ENCODE assay signal across 9 cellular contexts in genomic region chr11:57762235-57762866, GRCh38. TPM values are rescaled to one million over a fixed set of nuclear protein-coding genes. Genes with fewer than 3 reads are reported as not detected.
DNase-seq lines count a peak whose midpoint lies in the region; ATAC-seq and TF ChIP-seq lines count a peak whose summit lies in the region.
"Had no signal": no experiment of that assay in that cellular context is flagged by ENCODE, and none has a peak within 500 bp of the region (broad histone marks: within the 10 kb centered on the region; RNA-seq: fewer than 3 reads in every experiment).

No MANE protein-coding gene starts in this region.

- peaks cover 12 to 15% (median 14%) of the 10 kb centered on the region in 3 donors for H3K4me1 Mint-ChIP-seq in IgD-negative memory B cell

- no peaks in the 10 kb centered on the region for H3K9me2 ChIP-seq in MM.1S (replicated peaks; ENCODE audit: insufficient read depth, low read length)

- no peaks in the 10 kb centered on the region for H3F3A ChIP-seq in MM.1S (ENCODE audit: insufficient read depth, low read length)

- H3K36me3 ChIP-seq in mucosa of descending colon (ENCODE audit: low read depth) (no peaks in the 10 kb centered on the region), MM.1S (replicated peaks; ENCODE audit: insufficient read depth, low read length) (no peaks in the 10 kb centered on the region)

- ATAC-seq in mucosa of descending colon, result peak; percentile 62
- no peak for ATAC-seq in GM21526 (IDR thresholded peaks at IDR 0.05; ENCODE audit: low FRiP score, unreplicated experiment)

- peaks cover 12% of the 10 kb centered on the region for H3K27me3 Mint-ChIP-seq in IgD-negative memory B cell
- H3K27me3 Mint-ChIP-seq: activated naive CD4-positive, alpha-beta T cell treated with anti-CD3 and anti-CD28 coated beads, Interleukin-2, amount 50 U/mL, for 24 hours had no signal

- peak overlapping the region; percentile 57 to 92 (median 84) for H3K4me3 Mint-ChIP-seq in IgD-negative memory B cell

- TF ChIP-seq CTCF in 22Rv1 (IDR thresholded peaks at IDR 0.05) (no peak), mucosa of descending colon (IDR thresholded peaks at IDR 0.05) (no peak), MM.1S (IDR thresholded peaks at IDR 0.05; ENCODE audit: low read length) (no peak)

- H3K27ac Mint-ChIP-seq in IgD-negative memory B cell, result peak overlapping the region in 1 of 3 donors; percentile 86

- DNase-seq in mucosa of descending colon, result peak in 1 of 3 donors; percentile 69
- DNase-seq in MM.1S, result no peak
- DNase-seq in SKM-1 treated with dmso at 0.1 percent for 144 hours (lab: John Stamatoyannopoulos, UW; ENCODE audit: unreplicated experiment), result no peak
- no peak for DNase-seq in NCI-H345 (lab: John Stamatoyannopoulos, UW)

- peaks cover 3% of the 10 kb centered on the region for H3K36me3 Mint-ChIP-seq in IgD-negative memory B cell

- peaks cover 15% of the 10 kb centered on the region for H3K4me1 ChIP-seq in mucosa of descending colon (ENCODE audit: low read depth)
- H3K4me1 ChIP-seq in MM.1S (ENCODE audit: low read length), result no peaks in the 10 kb centered on the region

- H3K4me2 ChIP-seq in MM.1S (ENCODE audit: low read depth, low read length), result no peak overlapping the region

- H3K9me3 ChIP-seq in mucosa of descending colon (no peaks in the 10 kb centered on the region), MM.1S (replicated peaks; ENCODE audit: insufficient read depth, low read length) (no peaks in the 10 kb centered on the region)

- intact Hi-C loops in mucosa of descending colon (cut with DNase I, micrococcal nuclease), result loop anchor here in 1 of 2 donors (5.0 kb wide), 1 partner anchor 35 kb away; no protein-coding TSS in a partner anchor

- H3K9ac ChIP-seq in MM.1S (ENCODE audit: low read length), result no peak overlapping the region

- H3K27ac ChIP-seq in 22Rv1 (peak overlapping the region; percentile 92), cingulate gyrus (ENCODE audit: low read depth, low read length) (peak overlapping the region; percentile 92), MM.1S (ENCODE audit: low read length) (no peak overlapping the region)

- no peaks in the 10 kb centered on the region for H3K9me3 Mint-ChIP-seq in IgD-negative memory B cell
- H3K9me3 Mint-ChIP-seq: activated naive CD4-positive, alpha-beta T cell treated with anti-CD3 and anti-CD28 coated beads, Interleukin-2, amount 50 U/mL, for 24 hours had no signal

- H3K4me3 ChIP-seq in mucosa of descending colon (peak overlapping the region; percentile 31), MM.1S (ENCODE audit: low read length) (no peak overlapping the region)

- no peak overlapping the region for H2AFZ ChIP-seq in MM.1S (ENCODE audit: low read length)

- no peaks in the 10 kb centered on the region for H4K20me1 ChIP-seq in MM.1S (ENCODE audit: insufficient read depth, low read length)

- H3K79me2 ChIP-seq in MM.1S (ENCODE audit: low read length), result no peaks in the 10 kb centered on the region

- H3K27me3 ChIP-seq in MM.1S (replicated peaks; ENCODE audit: insufficient read depth, low read length), result no peaks in the 10 kb centered on the region

RNA-seq across cellular contexts. Expression of gene CTNND1, which starts 0.7 kb away (rescaled TPM):
- 4.9 TPM for polyA plus RNA-seq in IgD-negative memory B cell
- 100 to 1,000 TPM; 311 to 545 (median 448) TPM for total RNA-seq in mucosa of descending colon

RNA-seq across cellular contexts. Expression of gene BTBD18, which starts 10.7 kb away (rescaled TPM):
- 0.23 TPM for polyA plus RNA-seq in IgD-negative memory B cell
- total RNA-seq in mucosa of descending colon, result not detected

RNA-seq across cellular contexts. Expression of gene SELENOH, which starts 21.1 kb away (rescaled TPM):
- polyA plus RNA-seq in IgD-negative memory B cell, result 324 TPM
- 10 to 100 TPM; 68.3 to 84.0 (median 79.2) TPM for total RNA-seq in mucosa of descending colon

RNA-seq across cellular contexts. Expression of gene TMX2, which starts 50.0 kb away (rescaled TPM):
- 76.1 TPM for polyA plus RNA-seq in IgD-negative memory B cell
- 100 to 1,000 TPM in 2 of 3 donors, 10 to 100 TPM in 1; 83.6 to 119 (median 113) TPM for total RNA-seq in mucosa of descending colon

RNA-seq across cellular contexts. Expression of gene MED19, which starts 50.3 kb away (rescaled TPM):
- 15.4 TPM for polyA plus RNA-seq in IgD-negative memory B cell
- 10 to 100 TPM; 10.7 to 14.6 (median 12.5) TPM for total RNA-seq in mucosa of descending colon
